ENCODE assay signal across 1 cellular context in genomic region chr1:93878501-93878888, GRCh38.
TF ChIP-seq lines count a peak whose summit lies in the region.

No MANE protein-coding gene starts in this region.

TF ChIP-seq in H1, 55 proteins besides CTCF, POLR2A, EP300 and RAD21:
- TF ChIP-seq HDAC2 (IDR thresholded peaks at IDR 0.05; ENCODE audit: borderline replicate concordance in 1 of 2, low read depth in 2 of 2, low read length in 2 of 2) (no peak), CHD1 (IDR thresholded peaks at IDR 0.05; ENCODE audit: low read depth, low read length) (0 out of 2 replicates have a peak, but pooled peaks have one; percentile 25), CTBP2 (IDR thresholded peaks at IDR 0.05; ENCODE audit: borderline replicate concordance, insufficient read depth, insufficient read length, low read length) (no peak), ASH2L (IDR thresholded peaks at IDR 0.05; ENCODE audit: low read length) (no peak), PHF8 (conservative IDR thresholded peaks at IDR 0.05; ENCODE audit: low read depth, low read length) (no peak), CBX8 (IDR thresholded peaks at IDR 0.05; ENCODE audit: borderline replicate concordance, low read depth, low read length) (no peak), SP2 (IDR thresholded peaks at IDR 0.05; ENCODE audit: low read length) (no peak), KDM1A (IDR thresholded peaks at IDR 0.05; ENCODE audit: borderline replicate concordance, low read length) (no peak), SIX5 (IDR thresholded peaks at IDR 0.05; ENCODE audit: low read depth, low read length) (no peak), TEAD4 (IDR thresholded peaks at IDR 0.05; ENCODE audit: low read depth, low read length) (no peak), SIRT6 (IDR thresholded peaks at IDR 0.05; ENCODE audit: low read length) (no peak), YY1 (IDR thresholded peaks at IDR 0.05; ENCODE audit: low read depth, low read length) (no peak), RXRA (IDR thresholded peaks at IDR 0.05; ENCODE audit: insufficient read depth, low read depth, low read length) (no peak), BACH1 (IDR thresholded peaks at IDR 0.05; ENCODE audit: low read length) (0 out of 2 replicates have a peak, but pooled peaks have one; percentile 25), KDM5A (IDR thresholded peaks at IDR 0.05; ENCODE audit: low read length) (no peak), SAP30 (IDR thresholded peaks at IDR 0.05; ENCODE audit: insufficient read depth, insufficient replicate concordance, low read length) (peak; percentile 79), MAFK (IDR thresholded peaks at IDR 0.05; ENCODE audit: low read depth, low read length) (no peak), MAX (IDR thresholded peaks at IDR 0.05) (peak; percentile 16; the same call in 1 of the 2 replicates), SIN3A (conservative IDR thresholded peaks at IDR 0.05 in 1 of 2, IDR thresholded peaks at IDR 0.05 in 1 of 2; ENCODE audit: low read depth in 1 of 2, low read length in 2 of 2) (0 out of 4 replicates have a peak, but pooled peaks of 1 of the 2 experiments have one; percentile 60), ATF3 (IDR thresholded peaks at IDR 0.05; ENCODE audit: insufficient read depth, low read depth, low read length) (no peak), CBX5 (IDR thresholded peaks at IDR 0.05; ENCODE audit: low read depth, low read length) (no peak), SP1 (IDR thresholded peaks at IDR 0.05; ENCODE audit: low read depth, low read length) (no peak)
